ENCODE assay signal across 26 cellular contexts in genomic region chrX:12239356-12240082, GRCh38.
"Had no signal": no experiment of that assay in that cellular context is flagged by ENCODE, and none has a peak within 500 bp of the region (broad histone marks: within the 10 kb centered on the region; RNA-seq: fewer than 3 reads in every experiment).

No MANE protein-coding gene starts in this region.

- H3K36me3 Mint-ChIP-seq: activated naive CD4-positive, alpha-beta T cell treated with anti-CD3 and anti-CD28 coated beads, Interleukin-2, amount 50 U/mL, for 24 hours; brain; immature natural killer cell; naive B cell; stimulated activated naive B cell treated with anti-CD40 and anti-IgM and Interleukin-4, amounts not matched to agents 10 μg/mL and 1 μg/mL and 100 μg/mL, for 72 hours had no signal

- H3K27ac ChIP-seq: hepatocyte, left lung, parathyroid adenoma, upper lobe of right lung, VCaP had no signal

- H3K4me2 ChIP-seq: hepatocyte, smooth muscle cell had no signal

- ATAC-seq: left lung; sciatic nerve; stimulated activated naive B cell treated with anti-CD40 and anti-IgM and Interleukin-4, amounts not matched to agents 10 μg/mL and 1 μg/mL and 100 μg/mL, for 72 hours; upper lobe of right lung had no signal

- H3K4me1 Mint-ChIP-seq: activated naive CD4-positive, alpha-beta T cell treated with anti-CD3 and anti-CD28 coated beads, Interleukin-2, amount 50 U/mL, for 24 hours; brain; immature natural killer cell; naive B cell; stimulated activated naive B cell treated with anti-CD40 and anti-IgM and Interleukin-4, amounts not matched to agents 10 μg/mL and 1 μg/mL and 100 μg/mL, for 72 hours had no signal

- H3K36me3 ChIP-seq: left lung, upper lobe of right lung had no signal

- H3K9me3 Mint-ChIP-seq: activated naive CD4-positive, alpha-beta T cell treated with anti-CD3 and anti-CD28 coated beads, Interleukin-2, amount 50 U/mL, for 24 hours; dendritic cell treated with granulocyte-macrophage colony-stimulating factor and Interleukin-4, amounts not matched to agents 40 ng/mL and 50 ng/mL, for 4 days; stimulated activated naive B cell treated with anti-CD40 and anti-IgM and Interleukin-4, amounts not matched to agents 10 μg/mL and 1 μg/mL and 100 μg/mL, for 72 hours had no signal

- H3K9ac ChIP-seq: parathyroid adenoma had no signal

- H2AFZ ChIP-seq: hepatocyte, parathyroid adenoma had no signal

- H3K4me1 ChIP-seq: left lung, parathyroid adenoma, upper lobe of right lung had no signal

- H3K27me3 Mint-ChIP-seq: activated naive CD4-positive, alpha-beta T cell treated with anti-CD3 and anti-CD28 coated beads, Interleukin-2, amount 50 U/mL, for 24 hours; brain; dendritic cell treated with granulocyte-macrophage colony-stimulating factor and Interleukin-4, amounts not matched to agents 40 ng/mL and 50 ng/mL, for 4 days had no signal

- H3K27me3 ChIP-seq: hepatocyte, left lung, upper lobe of right lung had no signal

- DNase-seq: activated CD4-positive, alpha-beta T cell treated with anti-CD3 and anti-CD28 coated beads for 1 hour; activated gamma-delta T cell treated with Interleukin-2 at 50 U/mL for 16 hours; activated T-cell treated with anti-CD3 and anti-CD28 coated beads, Interleukin-2, amount 50 U/mL, for 1 hour; aorta; caudate nucleus; effector CD4-positive, alpha-beta T cell; erythroblast; glutamatergic neuron; immature natural killer cell; kidney glomerular epithelial cell; left lung; naive B cell; nucleus accumbens; stimulated activated CD4-positive, alpha-beta T cell treated with anti-CD3 and anti-CD28 coated beads, Interleukin-2, amount 100 ng/mL, for 48 hours; stimulated activated CD8-positive, alpha-beta memory T cell treated with anti-CD3 and anti-CD28 coated beads, Interleukin-4, amount 100 ng/mL, for 48 hours; stimulated activated naive B cell treated with anti-CD40 and anti-IgM and Interleukin-4, amounts not matched to agents 10 μg/mL and 1 μg/mL and 100 μg/mL, for 72 hours; upper lobe of right lung had no signal

- H3K27ac Mint-ChIP-seq: activated naive CD4-positive, alpha-beta T cell treated with anti-CD3 and anti-CD28 coated beads, Interleukin-2, amount 50 U/mL, for 24 hours; brain; dendritic cell treated with granulocyte-macrophage colony-stimulating factor and Interleukin-4, amounts not matched to agents 40 ng/mL and 50 ng/mL, for 4 days; immature natural killer cell; naive B cell; stimulated activated naive B cell treated with anti-CD40 and anti-IgM and Interleukin-4, amounts not matched to agents 10 μg/mL and 1 μg/mL and 100 μg/mL, for 72 hours had no signal

- H3K4me3 ChIP-seq: hepatocyte, left lung, lung, smooth muscle cell, upper lobe of right lung had no signal

- H3K4me3 Mint-ChIP-seq: activated naive CD4-positive, alpha-beta T cell treated with anti-CD3 and anti-CD28 coated beads, Interleukin-2, amount 50 U/mL, for 24 hours; brain; dendritic cell treated with granulocyte-macrophage colony-stimulating factor and Interleukin-4, amounts not matched to agents 40 ng/mL and 50 ng/mL, for 4 days; immature natural killer cell; naive B cell; stimulated activated naive B cell treated with anti-CD40 and anti-IgM and Interleukin-4, amounts not matched to agents 10 μg/mL and 1 μg/mL and 100 μg/mL, for 72 hours had no signal

- H3K79me2 ChIP-seq: hepatocyte, parathyroid adenoma had no signal

- H3K9me3 ChIP-seq: left lung, upper lobe of right lung had no signal
